In genomic region chr10:128058746-128059125, GRCh38 we compare ENCODE assay signal across 1 cellular context.
TF ChIP-seq lines count a peak whose summit lies in the region.

No MANE protein-coding gene starts in this region.

TF ChIP-seq in GM12878, 131 proteins besides CTCF, POLR2A, EP300 and RAD21:
- TF ChIP-seq RCOR1 (conservative IDR thresholded peaks at IDR 0.05; ENCODE audit: low read depth, low read length) = no peak
- peak; percentile 68 for TF ChIP-seq NR2C1 (IDR thresholded peaks at IDR 0.05)
- peak; percentile 47; the same call in 1 of the 2 replicates for TF ChIP-seq NR2F1 (conservative IDR thresholded peaks at IDR 0.05)
TF ChIP-seq in GM12878: peak in this region for 2.
